In the genomic region with DNA sequence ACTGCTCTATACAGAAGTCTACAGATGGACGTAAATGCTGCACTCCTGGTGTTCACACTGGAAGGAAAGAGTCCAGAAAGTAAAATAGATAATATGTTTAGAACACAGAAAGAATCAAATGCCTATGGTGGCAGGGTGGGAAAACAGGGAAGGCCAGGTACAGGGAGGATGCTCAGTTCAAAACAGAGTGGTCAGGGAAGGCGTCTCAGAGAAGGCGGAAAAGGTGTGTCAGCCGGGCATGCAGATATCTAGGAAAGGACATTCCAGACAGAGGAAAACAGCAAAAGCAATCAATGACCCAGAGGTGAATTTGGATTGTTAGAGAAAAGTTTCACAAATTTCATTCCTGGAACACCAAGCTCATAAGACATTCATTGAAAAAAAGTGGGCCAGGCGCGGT, we compare ENCODE assay signal across 13 cellular contexts.
A peak's percentile ranks its signal among the peaks of the same experiment; 100 is the strongest.
DNase-seq lines count a peak whose midpoint lies in the region; TF ChIP-seq lines count a peak whose summit lies in the region.
"Had no signal": no experiment of that assay in that cellular context is flagged by ENCODE, and none has a peak within 500 bp of the region (broad histone marks: within the 10 kb centered on the region; RNA-seq: fewer than 3 reads in every experiment).

No MANE protein-coding gene starts in this region.

- no peaks in the 10 kb centered on the region for H3K36me3 Mint-ChIP-seq in activated CD4-positive, alpha-beta T cell treated with anti-CD3 and anti-CD28 coated beads, Interleukin-2, amount 10 ng/mL, durations not matched to agents 7 days and 5 days (ENCODE audit: low read depth)
- H3K36me3 Mint-ChIP-seq in glutamatergic neuron (ENCODE audit: unreplicated experiment), result peaks cover 3% of the 10 kb centered on the region
- peaks cover 3% of the 10 kb centered on the region for H3K36me3 Mint-ChIP-seq in progenitor cell of endocrine pancreas (ENCODE audit: insufficient read depth)
- H3K36me3 Mint-ChIP-seq: CD8-positive, alpha-beta T cell had no signal

- H3K9me3 Mint-ChIP-seq in activated CD4-positive, alpha-beta T cell treated with anti-CD3 and anti-CD28 coated beads, Interleukin-2, amount 10 ng/mL, durations not matched to agents 7 days and 5 days, result no peaks in the 10 kb centered on the region
- H3K9me3 Mint-ChIP-seq in glutamatergic neuron (ENCODE audit: unreplicated experiment) (peaks cover 3% of the 10 kb centered on the region), progenitor cell of endocrine pancreas (ENCODE audit: low read depth) (peaks cover 6% of the 10 kb centered on the region)
- H3K9me3 Mint-ChIP-seq: CD4-positive, alpha-beta T cell; CD8-positive, alpha-beta T cell had no signal

- CTCF ChIA-PET in activated CD4-positive, alpha-beta T cell treated with anti-CD3 and anti-CD28 coated beads, Interleukin-2, amount 10 ng/mL, durations not matched to agents 7 days and 5 days (lab: Charles Lee), result interaction anchor here (0.6 kb wide), 1 partner anchor 48 kb away, joined by 3 read pairs; no protein-coding TSS in a partner anchor

- no peak for DNase-seq in activated CD4-positive, alpha-beta T cell treated with anti-CD3 and anti-CD28 coated beads, Interleukin-2, amount 10 ng/mL, durations not matched to agents 7 days and 5 days
- no peak for DNase-seq in activated CD4-positive, alpha-beta T cell treated with anti-CD3 and anti-CD28 coated beads for 4 hours
- DNase-seq in glutamatergic neuron (no peak), progenitor cell of endocrine pancreas (ENCODE audit: low spot score, unreplicated experiment) (no peak), GDM1 (lab: John Stamatoyannopoulos, UW) (no peak), NCI-H1048 (lab: John Stamatoyannopoulos, UW) (no peak)
- DNase-seq: AML-193; Caco-2; Calu3; CD4-positive, alpha-beta T cell; CD8-positive, alpha-beta T cell; DMS79 treated with DMSO at 0.1 percent for 48 hours had no signal

- POLR2A ChIA-PET in activated CD4-positive, alpha-beta T cell treated with anti-CD3 and anti-CD28 coated beads, Interleukin-2, amount 10 ng/mL, durations not matched to agents 7 days and 5 days (lab: Charles Lee), result no interaction called here

- peak overlapping the region; percentile 1 for H3K27ac Mint-ChIP-seq in activated CD4-positive, alpha-beta T cell treated with anti-CD3 and anti-CD28 coated beads, Interleukin-2, amount 10 ng/mL, durations not matched to agents 7 days and 5 days
- H3K27ac Mint-ChIP-seq in glutamatergic neuron (ENCODE audit: unreplicated experiment) (peak overlapping the region; percentile 24), progenitor cell of endocrine pancreas (peak overlapping the region; percentile 2)
- H3K27ac Mint-ChIP-seq: B cell; CD4-positive, alpha-beta T cell; CD8-positive, alpha-beta T cell had no signal

- H3K4me3 Mint-ChIP-seq in activated CD4-positive, alpha-beta T cell treated with anti-CD3 and anti-CD28 coated beads, Interleukin-2, amount 10 ng/mL, durations not matched to agents 7 days and 5 days, result no peak overlapping the region
- H3K4me3 Mint-ChIP-seq in glutamatergic neuron (ENCODE audit: unreplicated experiment) (no peak overlapping the region), progenitor cell of endocrine pancreas (ENCODE audit: low read depth) (no peak overlapping the region)
- H3K4me3 Mint-ChIP-seq: B cell; CD4-positive, alpha-beta T cell; CD8-positive, alpha-beta T cell had no signal

- H3K4me1 Mint-ChIP-seq in activated CD4-positive, alpha-beta T cell treated with anti-CD3 and anti-CD28 coated beads, Interleukin-2, amount 10 ng/mL, durations not matched to agents 7 days and 5 days, result no peaks in the 10 kb centered on the region
- peaks cover 8% of the 10 kb centered on the region for H3K4me1 Mint-ChIP-seq in glutamatergic neuron (ENCODE audit: low read depth, unreplicated experiment)
- peaks cover 1% of the 10 kb centered on the region for H3K4me1 Mint-ChIP-seq in progenitor cell of endocrine pancreas (ENCODE audit: low read depth)
- H3K4me1 Mint-ChIP-seq: B cell had no signal

- TF ChIP-seq CTCF in glutamatergic neuron (IDR thresholded peaks at IDR 0.05; ENCODE audit: partially characterized antibody, unreplicated experiment) (no peak), progenitor cell of endocrine pancreas (IDR thresholded peaks at IDR 0.05; ENCODE audit: unreplicated experiment) (no peak)

- H3K27me3 Mint-ChIP-seq in activated CD4-positive, alpha-beta T cell treated with anti-CD3 and anti-CD28 coated beads, Interleukin-2, amount 10 ng/mL, durations not matched to agents 7 days and 5 days, result no peaks in the 10 kb centered on the region
- H3K27me3 Mint-ChIP-seq in glutamatergic neuron (ENCODE audit: unreplicated experiment), result no peaks in the 10 kb centered on the region
- no peaks in the 10 kb centered on the region for H3K27me3 Mint-ChIP-seq in progenitor cell of endocrine pancreas
- H3K27me3 Mint-ChIP-seq: CD4-positive, alpha-beta T cell had no signal
